Comparison of ENCODE assay signal across 18 cellular contexts in genomic region chr3:121295966-121296365, GRCh38.
"Had no signal": no experiment of that assay in that cellular context is flagged by ENCODE, and none has a peak within 500 bp of the region (broad histone marks: within the 10 kb centered on the region; RNA-seq: fewer than 3 reads in every experiment).

No MANE protein-coding gene starts in this region.

- ATAC-seq: activated CD8-positive, alpha-beta T cell treated with anti-CD3 and anti-CD28 coated beads, Interleukin-2, amount 10 ng/mL, durations not matched to agents 7 days and 5 days; activated naive CD4-positive, alpha-beta T cell treated with anti-CD3 and anti-CD28 coated beads, Interleukin-2, amount 50 U/mL, for 72 hours; activated T-cell treated with anti-CD3 and anti-CD28 coated beads, Interleukin-2, amount 50 U/mL, for 72 hours; heart left ventricle; sciatic nerve; WTC11 had no signal

- H3K36me3 ChIP-seq: esophagus squamous epithelium, heart left ventricle, prostate gland, thyroid gland had no signal

- DNase-seq: activated CD4-positive, alpha-beta T cell treated with anti-CD3 and anti-CD28 coated beads, Interleukin-2, amount 10 ng/mL, durations not matched to agents 24 days and 14 days; activated CD8-positive, alpha-beta memory T cell treated with anti-CD3 and anti-CD28 coated beads, Interleukin-2, amount 50 U/mL, for 4 hours; activated CD8-positive, alpha-beta T cell treated with anti-CD3 and anti-CD28 coated beads, Interleukin-2, amount 10 ng/mL, durations not matched to agents 7 days and 5 days; activated gamma-delta T cell; activated T-cell treated with anti-CD3 and anti-CD28 coated beads, Interleukin-2, amount 50 U/mL, for 72 hours; amygdala; esophagus squamous epithelium; heart left ventricle; immature natural killer cell; stimulated activated CD4-positive, alpha-beta T cell treated with anti-CD3 and anti-CD28 coated beads, Interleukin-2, amount 100 ng/mL, for 24 hours; SW 1271; thyroid gland had no signal

- H3K9me3 ChIP-seq: esophagus squamous epithelium, thyroid gland had no signal

- H3K4me3 ChIP-seq: esophagus squamous epithelium, heart left ventricle, prostate gland, thyroid gland had no signal

- H3K27me3 ChIP-seq: esophagus squamous epithelium, heart left ventricle, thyroid gland had no signal

- FAIRE-seq: frontal cortex, TTC549 had no signal

- H3K4me1 ChIP-seq: esophagus squamous epithelium, heart left ventricle, prostate gland, thyroid gland had no signal

- H3K27ac ChIP-seq: esophagus squamous epithelium, heart left ventricle, prostate gland, thyroid gland had no signal
